In the genomic region with DNA sequence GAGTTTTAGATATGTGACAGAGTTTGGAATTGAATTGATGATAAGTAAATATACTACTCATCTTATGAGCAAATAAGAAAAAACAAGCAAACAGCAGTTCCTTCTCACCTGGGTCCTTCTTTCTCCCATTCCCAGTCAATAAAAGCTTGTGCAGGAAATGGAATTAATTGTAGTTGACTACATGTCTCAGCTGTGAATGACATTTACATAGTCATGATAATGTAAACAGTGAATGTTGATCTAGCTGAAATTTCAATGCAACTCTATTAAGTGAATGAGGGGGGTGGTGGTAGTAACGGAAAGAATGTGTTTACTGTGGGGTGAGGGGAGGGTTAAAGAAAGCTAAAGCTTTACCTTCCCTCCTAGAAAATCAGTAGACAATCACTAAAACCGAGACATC, we compare ENCODE assay signal across 1 cellular context.
TF ChIP-seq lines count a peak whose summit lies in the region.

No MANE protein-coding gene starts in this region.

TF ChIP-seq in GM23338, 12 proteins besides CTCF, POLR2A, EP300 and RAD21 (continued from another document):
- TF ChIP-seq, protein P1, sequence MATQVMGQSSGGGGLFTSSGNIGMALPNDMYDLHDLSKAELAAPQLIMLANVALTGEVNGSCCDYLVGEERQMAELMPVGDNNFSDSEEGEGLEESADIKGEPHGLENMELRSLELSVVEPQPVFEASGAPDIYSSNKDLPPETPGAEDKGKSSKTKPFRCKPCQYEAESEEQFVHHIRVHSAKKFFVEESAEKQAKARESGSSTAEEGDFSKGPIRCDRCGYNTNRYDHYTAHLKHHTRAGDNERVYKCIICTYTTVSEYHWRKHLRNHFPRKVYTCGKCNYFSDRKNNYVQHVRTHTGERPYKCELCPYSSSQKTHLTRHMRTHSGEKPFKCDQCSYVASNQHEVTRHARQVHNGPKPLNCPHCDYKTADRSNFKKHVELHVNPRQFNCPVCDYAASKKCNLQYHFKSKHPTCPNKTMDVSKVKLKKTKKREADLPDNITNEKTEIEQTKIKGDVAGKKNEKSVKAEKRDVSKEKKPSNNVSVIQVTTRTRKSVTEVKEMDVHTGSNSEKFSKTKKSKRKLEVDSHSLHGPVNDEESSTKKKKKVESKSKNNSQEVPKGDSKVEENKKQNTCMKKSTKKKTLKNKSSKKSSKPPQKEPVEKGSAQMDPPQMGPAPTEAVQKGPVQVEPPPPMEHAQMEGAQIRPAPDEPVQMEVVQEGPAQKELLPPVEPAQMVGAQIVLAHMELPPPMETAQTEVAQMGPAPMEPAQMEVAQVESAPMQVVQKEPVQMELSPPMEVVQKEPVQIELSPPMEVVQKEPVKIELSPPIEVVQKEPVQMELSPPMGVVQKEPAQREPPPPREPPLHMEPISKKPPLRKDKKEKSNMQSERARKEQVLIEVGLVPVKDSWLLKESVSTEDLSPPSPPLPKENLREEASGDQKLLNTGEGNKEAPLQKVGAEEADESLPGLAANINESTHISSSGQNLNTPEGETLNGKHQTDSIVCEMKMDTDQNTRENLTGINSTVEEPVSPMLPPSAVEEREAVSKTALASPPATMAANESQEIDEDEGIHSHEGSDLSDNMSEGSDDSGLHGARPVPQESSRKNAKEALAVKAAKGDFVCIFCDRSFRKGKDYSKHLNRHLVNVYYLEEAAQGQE (IDR thresholded peaks at IDR 0.05; ENCODE audit: unreplicated experiment), result no peak
- TF ChIP-seq CREB1 (CRISPR knock-in tag; IDR thresholded peaks at IDR 0.05; ENCODE audit: low read depth) (no peak), POLR2AphosphoS5 (IDR thresholded peaks at IDR 0.05; ENCODE audit: low read depth) (no peak), EZH2phosphoT487 (IDR thresholded peaks at IDR 0.05; ENCODE audit: unreplicated experiment) (no peak)
